In genomic region chr9:20646656-20647055, GRCh38 we compare ENCODE assay signal across 19 cellular contexts.
"Had no signal": no experiment of that assay in that cellular context is flagged by ENCODE, and none has a peak within 500 bp of the region (broad histone marks: within the 10 kb centered on the region; RNA-seq: fewer than 3 reads in every experiment).

No MANE protein-coding gene starts in this region.

- H3K4me3 ChIP-seq: esophagus squamous epithelium, hepatocyte, lung, sigmoid colon, spleen, thoracic aorta, upper lobe of left lung had no signal

- H3K36me3 ChIP-seq: brain microvascular endothelial cell, esophagus squamous epithelium, sigmoid colon, spleen, thoracic aorta, upper lobe of left lung had no signal

- DNase-seq: activated CD4-positive, alpha-beta memory T cell treated with anti-CD3 and anti-CD28 coated beads, Interleukin-2, amount 10 ng/mL, durations not matched to agents 7 days and 5 days; activated CD4-positive, alpha-beta T cell treated with anti-CD3 and anti-CD28 coated beads for 36 hours; activated naive CD4-positive, alpha-beta T cell treated with Interleukin-2 at 50 U/mL for 16 hours; activated T-cell treated with anti-CD3 and anti-CD28 coated beads, Interleukin-2, amount 50 U/mL, for 24 hours; aorta; brain microvascular endothelial cell; cortex of kidney; effector CD8-positive, alpha-beta T cell; esophagus squamous epithelium; left colon; sigmoid colon; spleen; stimulated activated naive B cell treated with anti-CD40 and anti-IgM and Interleukin-4, amounts not matched to agents 10 μg/mL and 1 μg/mL and 100 μg/mL, for 72 hours; upper lobe of left lung had no signal

- ATAC-seq: activated CD4-positive, alpha-beta T cell treated with anti-CD3 and anti-CD28 coated beads for 36 hours; left colon; natural killer cell treated with Interleukin-12 subunit alpha and Interleukin-12 subunit beta and Interleukin-15 and Interleukin-18, amount 100 ng/mL, for 72 hours; stimulated activated naive B cell treated with anti-CD40 and anti-IgM and Interleukin-4, amounts not matched to agents 10 μg/mL and 1 μg/mL and 100 μg/mL, for 72 hours had no signal

- H3K27me3 ChIP-seq: brain microvascular endothelial cell, esophagus squamous epithelium, hepatocyte, sigmoid colon, upper lobe of left lung had no signal

- H3K27ac ChIP-seq: brain microvascular endothelial cell, esophagus squamous epithelium, hepatocyte, parathyroid adenoma, sigmoid colon, spleen, thoracic aorta, upper lobe of left lung had no signal

- H3K9me3 ChIP-seq: esophagus squamous epithelium, sigmoid colon, spleen, thoracic aorta, upper lobe of left lung had no signal

- H3K4me1 ChIP-seq: esophagus squamous epithelium, parathyroid adenoma, sigmoid colon, spleen, upper lobe of left lung had no signal
